In genomic region chrX:49269010-49269767, GRCh38 we compare ENCODE assay signal across 8 cellular contexts. TPM values are rescaled to one million over a fixed set of nuclear protein-coding genes. Genes with fewer than 3 reads are reported as not detected.
DNase-seq lines count a peak whose midpoint lies in the region; ATAC-seq, FAIRE-seq and TF ChIP-seq lines count a peak whose summit lies in the region.

No MANE protein-coding gene starts in this region.

- TF ChIP-seq CTCF in ascending aorta (IDR thresholded peaks at IDR 0.05) = no peak
- no peak for TF ChIP-seq CTCF in right atrium auricular region (IDR thresholded peaks at IDR 0.05)
- TF ChIP-seq CTCF in psoas muscle (IDR thresholded peaks at IDR 0.05) = no peak

- no peaks in the 10 kb centered on the region for H3K27me3 Mint-ChIP-seq in T-helper 2 cell treated with Interferon-gamma antibody and Interleukin-4, amounts not matched to agents 5 μg/mL and 100 μg/mL, for 36 hours (ENCODE audit: low read depth)

- H3K4me3 ChIP-seq in ascending aorta (peak overlapping the region; percentile 60 to 93), right atrium auricular region (peak overlapping the region; percentile 50 to 70), psoas muscle (peak overlapping the region; percentile 80)

- WGBS in psoas muscle, 3 donors = 0 to 47% (median 0%) methylated on average over 36 to 45 of the region's 45 CpGs

- TF ChIP-seq POLR2A in GM18505 (IDR thresholded peaks at IDR 0.05; ENCODE audit: borderline replicate concordance, extremely low read depth, insufficient read depth, insufficient read length) = peak; percentile 85

- H3K27me3 ChIP-seq in ascending aorta (no peaks in the 10 kb centered on the region), right atrium auricular region (no peaks in the 10 kb centered on the region), psoas muscle (ENCODE audit: insufficient read depth in 3 of 3, low read length in 2 of 3) (peaks cover 0 to 3% (median 0%) of the 10 kb centered on the region in 3 donors)

- H3K4me1 ChIP-seq in ascending aorta = peaks cover 0 to 2% of the 10 kb centered on the region in 2 donors
- peaks cover 0 to 30% of the 10 kb centered on the region in 2 donors for H3K4me1 ChIP-seq in right atrium auricular region
- no peaks in the 10 kb centered on the region for H3K4me1 ChIP-seq in psoas muscle

- ATAC-seq in GM18505 (IDR thresholded peaks at IDR 0.05; ENCODE audit: unreplicated experiment) = peak; percentile 81
- peak; percentile 81 for ATAC-seq in HG02970 (IDR thresholded peaks at IDR 0.05; ENCODE audit: low FRiP score, unreplicated experiment)
- ATAC-seq in psoas muscle = peak; percentile 93 to 95 (median 94)

- H3K36me3 ChIP-seq in ascending aorta (no peaks in the 10 kb centered on the region), right atrium auricular region (no peaks in the 10 kb centered on the region), psoas muscle (ENCODE audit: insufficient read depth in 1 of 2, low read depth in 1 of 2) (no peaks in the 10 kb centered on the region)

- peak; percentile 69 for DNase-seq in NCI-H187 treated with DMSO at 0.1 percent for 48 hours (lab: John Stamatoyannopoulos, UW)
- peak; percentile 94 for DNase-seq in T-helper 2 cell treated with Interferon-gamma antibody and Interleukin-4, amounts not matched to agents 5 μg/mL and 100 μg/mL, for 36 hours (ENCODE audit: low spot score)
- DNase-seq in ascending aorta (ENCODE audit: low spot score in 2 of 2) = peak; percentile 93 to 98
- DNase-seq in right atrium auricular region (ENCODE audit: low spot score) = peak; percentile 98
- DNase-seq in psoas muscle = peak; percentile 96 to 98
- peak; percentile 96 for DNase-seq in urothelium cell line (ENCODE audit: low spot score)

- H3K9me3 ChIP-seq in ascending aorta (no peaks in the 10 kb centered on the region), right atrium auricular region (no peaks in the 10 kb centered on the region), psoas muscle (no peaks in the 10 kb centered on the region)

- intact Hi-C loops in ascending aorta (cut with DNase I) = loop anchor here (1.0 to 2.0 kb wide), 6 partner anchors 69 to 572 kb away; partner anchors contain the start of genes MAGIX, SUV39H1 and SYP
- intact Hi-C loops in psoas muscle (cut with DNase I) = no loop called here

- H3K9me3 Mint-ChIP-seq in T-helper 2 cell treated with Interferon-gamma antibody and Interleukin-4, amounts not matched to agents 5 μg/mL and 100 μg/mL, for 36 hours = no peaks in the 10 kb centered on the region

- H3K4me1 Mint-ChIP-seq in T-helper 2 cell treated with Interferon-gamma antibody and Interleukin-4, amounts not matched to agents 5 μg/mL and 100 μg/mL, for 36 hours (ENCODE audit: low read depth) = peaks cover 39% of the 10 kb centered on the region

- peaks cover 21% of the 10 kb centered on the region for H3K36me3 Mint-ChIP-seq in T-helper 2 cell treated with Interferon-gamma antibody and Interleukin-4, amounts not matched to agents 5 μg/mL and 100 μg/mL, for 36 hours (ENCODE audit: low read depth)

- H3K4me3 Mint-ChIP-seq in T-helper 2 cell treated with Interferon-gamma antibody and Interleukin-4, amounts not matched to agents 5 μg/mL and 100 μg/mL, for 36 hours = peak overlapping the region; percentile 98

- H3K27ac ChIP-seq in ascending aorta (peak overlapping the region; percentile 90 to 93), right atrium auricular region (peak overlapping the region; percentile 84 to 88), psoas muscle (peak overlapping the region; percentile 87)

- FAIRE-seq in urothelium cell line (lab: Jason Lieb, UNC) = peak; percentile 85

- peak overlapping the region; percentile 100 for H3K27ac Mint-ChIP-seq in T-helper 2 cell treated with Interferon-gamma antibody and Interleukin-4, amounts not matched to agents 5 μg/mL and 100 μg/mL, for 36 hours

RNA-seq across cellular contexts. Expression of gene PPP1R3F, which starts 0.4 kb away (rescaled TPM):
- total RNA-seq in ascending aorta (14.8 TPM), right atrium auricular region (10 to 100 TPM; 24.2 to 29.6 TPM), psoas muscle (10 to 100 TPM; 17.3 to 25.5 (median 22.7) TPM)
- polyA plus RNA-seq in psoas muscle = 10 to 100 TPM; 13.9 to 29.8 (median 28.3) TPM

RNA-seq across cellular contexts. Expression of gene FOXP3, which starts 4.7 kb away (rescaled TPM):
- not detected for total RNA-seq in ascending aorta
- not detected for total RNA-seq in right atrium auricular region
- total RNA-seq in psoas muscle = not detected
- under 1 TPM in 2 of 3 donors, not detected in 1; 0.03 to 0.05 TPM for polyA plus RNA-seq in psoas muscle

RNA-seq across cellular contexts. Expression of gene CCDC22, which starts 33.9 kb away (rescaled TPM):
- total RNA-seq in ascending aorta (22.6 TPM), right atrium auricular region (10 to 100 TPM in 1 of 2 donors, 1 to 10 TPM in 1; 9.5 to 14.4 TPM), psoas muscle (10 to 100 TPM in 3 of 4 donors, 1 to 10 TPM in 1; 9.6 to 14.7 (median 11.4) TPM)
- polyA plus RNA-seq in psoas muscle = 10 to 100 TPM; 11.6 to 16.1 (median 15.4) TPM

RNA-seq across cellular contexts. Expression of gene GAGE10, which starts 34.3 kb away (rescaled TPM):
- total RNA-seq in ascending aorta = not detected
- total RNA-seq in right atrium auricular region = not detected
- not detected for total RNA-seq in psoas muscle
- polyA plus RNA-seq in psoas muscle = not detected

RNA-seq across cellular contexts. Expression of gene CACNA1F, which starts 36.0 kb away (rescaled TPM):
- total RNA-seq in ascending aorta (not detected), right atrium auricular region (under 1 TPM; 0.08 to 0.11 TPM), psoas muscle (under 1 TPM in 2 of 4 donors, not detected in 2; 0.04 to 0.12 TPM)
- under 1 TPM in 2 of 3 donors, not detected in 1; 0.01 TPM for polyA plus RNA-seq in psoas muscle

Comparison
In these comparisons a context has a peak if more than half of its experiments do, and no peak if none do; other contexts are left out.
1. Peak in every context shown above with its lines: DNase-seq, ATAC-seq, H3K4me3 ChIP-seq and H3K27ac ChIP-seq.